Comparison of ENCODE assay signal across 1 cellular context in the genomic region with DNA sequence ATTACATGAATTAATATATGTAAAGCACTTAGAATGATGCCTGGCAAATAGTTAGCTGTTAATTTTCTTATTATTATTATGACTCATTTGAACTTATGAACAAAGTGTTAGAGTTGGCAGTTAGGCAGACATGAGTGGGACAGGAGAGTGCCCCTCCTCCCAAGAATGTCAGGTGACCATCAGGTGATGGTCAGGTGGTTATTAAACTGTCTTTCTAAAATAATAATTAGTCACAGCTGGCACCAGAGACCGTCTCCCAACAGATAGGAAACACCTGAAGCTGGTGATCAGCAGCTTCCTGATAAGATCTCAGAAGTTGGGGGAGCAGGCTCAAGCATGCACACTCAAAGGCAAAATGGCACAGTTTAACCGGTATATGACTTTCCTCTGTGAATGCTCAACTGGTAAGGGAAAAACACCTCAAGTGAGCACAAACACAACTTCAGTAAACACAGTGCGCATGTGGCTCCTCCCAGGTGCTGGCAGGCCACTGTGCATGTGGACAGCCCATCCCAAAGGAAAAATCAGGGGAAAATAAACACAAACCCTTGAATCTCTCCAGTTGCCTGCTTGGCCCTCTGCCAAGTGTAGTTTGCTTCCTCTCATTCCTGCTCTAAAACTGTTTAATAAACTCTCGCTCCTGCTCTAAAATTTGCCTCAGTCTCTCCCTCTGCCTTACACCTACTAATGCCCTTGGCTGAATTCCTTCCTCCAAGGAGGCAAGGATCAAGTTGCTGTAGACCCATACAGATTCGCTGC.
TF ChIP-seq lines count a peak whose summit lies in the region.

No MANE protein-coding gene starts in this region.

TF ChIP-seq in H1, 55 proteins besides CTCF, POLR2A, EP300 and RAD21 (continued from another document):
- TF ChIP-seq, protein P1, sequence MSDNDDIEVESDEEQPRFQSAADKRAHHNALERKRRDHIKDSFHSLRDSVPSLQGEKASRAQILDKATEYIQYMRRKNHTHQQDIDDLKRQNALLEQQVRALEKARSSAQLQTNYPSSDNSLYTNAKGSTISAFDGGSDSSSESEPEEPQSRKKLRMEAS (IDR thresholded peaks at IDR 0.05): no peak
- TF ChIP-seq KDM1A (IDR thresholded peaks at IDR 0.05; ENCODE audit: borderline replicate concordance, low read length) (no peak), SP1 (IDR thresholded peaks at IDR 0.05; ENCODE audit: low read depth, low read length) (no peak), CEBPB (IDR thresholded peaks at IDR 0.05; ENCODE audit: low read depth, low read length) (no peak), SIRT6 (IDR thresholded peaks at IDR 0.05; ENCODE audit: low read length) (no peak), TCF12 (IDR thresholded peaks at IDR 0.05; ENCODE audit: low read depth, low read length) (no peak), SIN3A (conservative IDR thresholded peaks at IDR 0.05 in 1 of 2, IDR thresholded peaks at IDR 0.05 in 1 of 2; ENCODE audit: low read depth in 1 of 2, low read length in 2 of 2) (no peak), JUND (IDR thresholded peaks at IDR 0.05; ENCODE audit: low read length) (no peak), KDM4A (IDR thresholded peaks at IDR 0.05; ENCODE audit: low read depth, low read length, severe bottlenecking) (no peak)
- TF ChIP-seq, protein P2, sequence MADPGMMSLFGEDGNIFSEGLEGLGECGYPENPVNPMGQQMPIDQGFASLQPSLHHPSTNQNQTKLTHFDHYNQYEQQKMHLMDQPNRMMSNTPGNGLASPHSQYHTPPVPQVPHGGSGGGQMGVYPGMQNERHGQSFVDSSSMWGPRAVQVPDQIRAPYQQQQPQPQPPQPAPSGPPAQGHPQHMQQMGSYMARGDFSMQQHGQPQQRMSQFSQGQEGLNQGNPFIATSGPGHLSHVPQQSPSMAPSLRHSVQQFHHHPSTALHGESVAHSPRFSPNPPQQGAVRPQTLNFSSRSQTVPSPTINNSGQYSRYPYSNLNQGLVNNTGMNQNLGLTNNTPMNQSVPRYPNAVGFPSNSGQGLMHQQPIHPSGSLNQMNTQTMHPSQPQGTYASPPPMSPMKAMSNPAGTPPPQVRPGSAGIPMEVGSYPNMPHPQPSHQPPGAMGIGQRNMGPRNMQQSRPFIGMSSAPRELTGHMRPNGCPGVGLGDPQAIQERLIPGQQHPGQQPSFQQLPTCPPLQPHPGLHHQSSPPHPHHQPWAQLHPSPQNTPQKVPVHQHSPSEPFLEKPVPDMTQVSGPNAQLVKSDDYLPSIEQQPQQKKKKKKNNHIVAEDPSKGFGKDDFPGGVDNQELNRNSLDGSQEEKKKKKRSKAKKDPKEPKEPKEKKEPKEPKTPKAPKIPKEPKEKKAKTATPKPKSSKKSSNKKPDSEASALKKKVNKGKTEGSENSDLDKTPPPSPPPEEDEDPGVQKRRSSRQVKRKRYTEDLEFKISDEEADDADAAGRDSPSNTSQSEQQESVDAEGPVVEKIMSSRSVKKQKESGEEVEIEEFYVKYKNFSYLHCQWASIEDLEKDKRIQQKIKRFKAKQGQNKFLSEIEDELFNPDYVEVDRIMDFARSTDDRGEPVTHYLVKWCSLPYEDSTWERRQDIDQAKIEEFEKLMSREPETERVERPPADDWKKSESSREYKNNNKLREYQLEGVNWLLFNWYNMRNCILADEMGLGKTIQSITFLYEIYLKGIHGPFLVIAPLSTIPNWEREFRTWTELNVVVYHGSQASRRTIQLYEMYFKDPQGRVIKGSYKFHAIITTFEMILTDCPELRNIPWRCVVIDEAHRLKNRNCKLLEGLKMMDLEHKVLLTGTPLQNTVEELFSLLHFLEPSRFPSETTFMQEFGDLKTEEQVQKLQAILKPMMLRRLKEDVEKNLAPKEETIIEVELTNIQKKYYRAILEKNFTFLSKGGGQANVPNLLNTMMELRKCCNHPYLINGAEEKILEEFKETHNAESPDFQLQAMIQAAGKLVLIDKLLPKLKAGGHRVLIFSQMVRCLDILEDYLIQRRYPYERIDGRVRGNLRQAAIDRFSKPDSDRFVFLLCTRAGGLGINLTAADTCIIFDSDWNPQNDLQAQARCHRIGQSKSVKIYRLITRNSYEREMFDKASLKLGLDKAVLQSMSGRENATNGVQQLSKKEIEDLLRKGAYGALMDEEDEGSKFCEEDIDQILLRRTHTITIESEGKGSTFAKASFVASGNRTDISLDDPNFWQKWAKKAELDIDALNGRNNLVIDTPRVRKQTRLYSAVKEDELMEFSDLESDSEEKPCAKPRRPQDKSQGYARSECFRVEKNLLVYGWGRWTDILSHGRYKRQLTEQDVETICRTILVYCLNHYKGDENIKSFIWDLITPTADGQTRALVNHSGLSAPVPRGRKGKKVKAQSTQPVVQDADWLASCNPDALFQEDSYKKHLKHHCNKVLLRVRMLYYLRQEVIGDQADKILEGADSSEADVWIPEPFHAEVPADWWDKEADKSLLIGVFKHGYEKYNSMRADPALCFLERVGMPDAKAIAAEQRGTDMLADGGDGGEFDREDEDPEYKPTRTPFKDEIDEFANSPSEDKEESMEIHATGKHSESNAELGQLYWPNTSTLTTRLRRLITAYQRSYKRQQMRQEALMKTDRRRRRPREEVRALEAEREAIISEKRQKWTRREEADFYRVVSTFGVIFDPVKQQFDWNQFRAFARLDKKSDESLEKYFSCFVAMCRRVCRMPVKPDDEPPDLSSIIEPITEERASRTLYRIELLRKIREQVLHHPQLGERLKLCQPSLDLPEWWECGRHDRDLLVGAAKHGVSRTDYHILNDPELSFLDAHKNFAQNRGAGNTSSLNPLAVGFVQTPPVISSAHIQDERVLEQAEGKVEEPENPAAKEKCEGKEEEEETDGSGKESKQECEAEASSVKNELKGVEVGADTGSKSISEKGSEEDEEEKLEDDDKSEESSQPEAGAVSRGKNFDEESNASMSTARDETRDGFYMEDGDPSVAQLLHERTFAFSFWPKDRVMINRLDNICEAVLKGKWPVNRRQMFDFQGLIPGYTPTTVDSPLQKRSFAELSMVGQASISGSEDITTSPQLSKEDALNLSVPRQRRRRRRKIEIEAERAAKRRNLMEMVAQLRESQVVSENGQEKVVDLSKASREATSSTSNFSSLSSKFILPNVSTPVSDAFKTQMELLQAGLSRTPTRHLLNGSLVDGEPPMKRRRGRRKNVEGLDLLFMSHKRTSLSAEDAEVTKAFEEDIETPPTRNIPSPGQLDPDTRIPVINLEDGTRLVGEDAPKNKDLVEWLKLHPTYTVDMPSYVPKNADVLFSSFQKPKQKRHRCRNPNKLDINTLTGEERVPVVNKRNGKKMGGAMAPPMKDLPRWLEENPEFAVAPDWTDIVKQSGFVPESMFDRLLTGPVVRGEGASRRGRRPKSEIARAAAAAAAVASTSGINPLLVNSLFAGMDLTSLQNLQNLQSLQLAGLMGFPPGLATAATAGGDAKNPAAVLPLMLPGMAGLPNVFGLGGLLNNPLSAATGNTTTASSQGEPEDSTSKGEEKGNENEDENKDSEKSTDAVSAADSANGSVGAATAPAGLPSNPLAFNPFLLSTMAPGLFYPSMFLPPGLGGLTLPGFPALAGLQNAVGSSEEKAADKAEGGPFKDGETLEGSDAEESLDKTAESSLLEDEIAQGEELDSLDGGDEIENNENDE (IDR thresholded peaks at IDR 0.05; ENCODE audit: insufficient replicate concordance, low read length): no peak
